29 cellular contexts compared by ENCODE assay signal in the genomic region with DNA sequence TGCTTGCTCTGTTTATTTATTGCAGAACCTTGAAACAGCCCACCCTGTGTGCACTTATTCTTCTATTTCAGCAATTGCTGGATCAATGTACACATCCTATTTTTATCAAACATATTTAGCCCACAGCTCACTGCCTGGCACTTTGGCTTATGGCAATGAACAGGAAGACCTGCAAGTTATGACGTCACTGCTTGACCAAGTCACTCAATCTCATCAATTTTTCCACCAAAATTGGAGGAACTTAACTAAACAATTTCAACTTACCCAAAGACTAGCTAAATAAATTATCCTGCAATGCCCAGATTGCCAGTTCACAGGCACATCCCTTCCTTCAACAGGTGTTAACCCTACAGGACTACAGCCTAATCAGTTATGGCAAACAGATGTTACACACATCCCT.
"Had no signal": no experiment of that assay in that cellular context is flagged by ENCODE, and none has a peak within 500 bp of the region (broad histone marks: within the 10 kb centered on the region; RNA-seq: fewer than 3 reads in every experiment).

No MANE protein-coding gene starts in this region.

- H3K27ac ChIP-seq: stomach, suprapubic skin, testis, thoracic aorta, thyroid gland, tibial artery, tibial nerve, transverse colon, upper lobe of left lung, upper lobe of right lung, uterus, vagina had no signal

- H3K36me3 ChIP-seq: stomach, suprapubic skin, thoracic aorta, thyroid gland, tibial artery, tibial nerve, transverse colon, upper lobe of left lung, upper lobe of right lung, uterus, vagina had no signal

- H3K9me3 ChIP-seq: suprapubic skin, testis, thoracic aorta, thyroid gland, tibial artery, tibial nerve, transverse colon, upper lobe of right lung, uterus, vagina had no signal

- H3K4me1 Mint-ChIP-seq: stimulated activated effector memory CD8-positive, alpha-beta T cell treated with anti-CD3 and anti-CD28 coated beads, Interleukin-12 subunit alpha, Interleukin-12 subunit beta, amount 100 ng/mL, for 72 hours; stimulated activated memory B cell treated with anti-CD40 and anti-IgM and Interleukin-4, amounts not matched to agents 10 μg/mL and 1 μg/mL and 100 μg/mL, for 72 hours; stimulated activated naive B cell treated with anti-CD40 and anti-IgM and Interleukin-4, amounts not matched to agents 10 μg/mL and 1 μg/mL and 100 μg/mL, for 72 hours; stimulated activated naive CD8-positive, alpha-beta T cell treated with anti-CD3 and anti-CD28 coated beads, Interleukin-15, amount 100 ng/mL, for 72 hours had no signal

- H3K27me3 ChIP-seq: stomach, suprapubic skin, testis, thyroid gland, tibial artery, tibial nerve, transverse colon, upper lobe of left lung, upper lobe of right lung, uterus, vagina had no signal

- FAIRE-seq: urothelium cell line had no signal

- H3K36me3 Mint-ChIP-seq: stimulated activated effector memory CD8-positive, alpha-beta T cell treated with anti-CD3 and anti-CD28 coated beads, Interleukin-12 subunit alpha, Interleukin-12 subunit beta, amount 100 ng/mL, for 72 hours; stimulated activated memory B cell treated with anti-CD40 and anti-IgM and Interleukin-4, amounts not matched to agents 10 μg/mL and 1 μg/mL and 100 μg/mL, for 72 hours; stimulated activated naive B cell treated with anti-CD40 and anti-IgM and Interleukin-4, amounts not matched to agents 10 μg/mL and 1 μg/mL and 100 μg/mL, for 72 hours; type B pancreatic cell had no signal

- H3K27ac Mint-ChIP-seq: stimulated activated effector memory CD8-positive, alpha-beta T cell treated with anti-CD3 and anti-CD28 coated beads, Interleukin-12 subunit alpha, Interleukin-12 subunit beta, amount 100 ng/mL, for 72 hours; stimulated activated memory B cell treated with anti-CD40 and anti-IgM and Interleukin-4, amounts not matched to agents 10 μg/mL and 1 μg/mL and 100 μg/mL, for 72 hours; stimulated activated naive B cell treated with anti-CD40 and anti-IgM and Interleukin-4, amounts not matched to agents 10 μg/mL and 1 μg/mL and 100 μg/mL, for 72 hours; stimulated activated naive CD8-positive, alpha-beta T cell treated with anti-CD3 and anti-CD28 coated beads, Interleukin-15, amount 100 ng/mL, for 72 hours; stimulated activated naive CD8-positive, alpha-beta T cell treated with anti-CD3 and anti-CD28 coated beads, Interleukin-15, Interleukin-2, amounts not matched to agents 100 ng/mL and 50 ng/mL, for 24 hours; type B pancreatic cell had no signal

- H3K27me3 Mint-ChIP-seq: stimulated activated memory B cell treated with anti-CD40 and anti-IgM and Interleukin-4, amounts not matched to agents 10 μg/mL and 1 μg/mL and 100 μg/mL, for 72 hours; stimulated activated naive B cell treated with anti-CD40 and anti-IgM and Interleukin-4, amounts not matched to agents 10 μg/mL and 1 μg/mL and 100 μg/mL, for 72 hours; stimulated activated naive CD8-positive, alpha-beta T cell treated with anti-CD3 and anti-CD28 coated beads, Interleukin-15, amount 100 ng/mL, for 72 hours; stimulated activated naive CD8-positive, alpha-beta T cell treated with anti-CD3 and anti-CD28 coated beads, Interleukin-15, Interleukin-2, amounts not matched to agents 100 ng/mL and 50 ng/mL, for 24 hours; type B pancreatic cell had no signal

- H3K4me1 ChIP-seq: stomach, suprapubic skin, testis, thyroid gland, tibial artery, tibial nerve, transverse colon, upper lobe of left lung, upper lobe of right lung, uterus, vagina had no signal

- H3K4me3 ChIP-seq: stomach, suprapubic skin, testis, thoracic aorta, thyroid gland, tibial artery, tibial nerve, transverse colon, upper lobe of left lung, upper lobe of right lung, uterus, vagina had no signal

- ATAC-seq: stimulated activated effector memory CD8-positive, alpha-beta T cell treated with anti-CD3 and anti-CD28 coated beads, Interleukin-12 subunit alpha, Interleukin-12 subunit beta, amount 100 ng/mL, for 72 hours; stimulated activated memory B cell treated with anti-CD40 and anti-IgM and Interleukin-4, amounts not matched to agents 10 μg/mL and 1 μg/mL and 100 μg/mL, for 72 hours; stimulated activated naive B cell treated with anti-CD40 and anti-IgM and Interleukin-4, amounts not matched to agents 10 μg/mL and 1 μg/mL and 100 μg/mL, for 72 hours; stimulated activated naive CD8-positive, alpha-beta T cell treated with anti-CD3 and anti-CD28 coated beads, Interleukin-15, amount 100 ng/mL, for 72 hours; stimulated activated naive CD8-positive, alpha-beta T cell treated with anti-CD3 and anti-CD28 coated beads, Interleukin-15, Interleukin-2, amounts not matched to agents 100 U/mL and 50 U/mL, for 24 hours; upper lobe of right lung had no signal

- DNase-seq: stimulated activated CD4-positive, alpha-beta T cell treated with anti-CD3 and anti-CD28 coated beads, Interleukin-2, amount 100 ng/mL, for 48 hours; stimulated activated CD4-positive, alpha-beta T cell treated with anti-CD3 and anti-CD28 coated beads, Interleukin-4, amount 100 ng/mL, for 1 hour; stimulated activated CD4-positive, alpha-beta T cell treated with anti-CD3 and anti-CD28 coated beads, Interleukin-4, amount 100 ng/mL, for 24 hours; stimulated activated CD4-positive, alpha-beta T cell treated with anti-CD3 and anti-CD28 coated beads, Interleukin-4, amount 100 ng/mL, for 4 hours; stimulated activated CD8-positive, alpha-beta memory T cell treated with anti-CD3 and anti-CD28 coated beads, Interleukin-4, amount 100 ng/mL, for 48 hours; stimulated activated naive B cell treated with anti-CD40 and anti-IgM and Interleukin-4, amounts not matched to agents 10 μg/mL and 1 μg/mL and 100 μg/mL, for 72 hours; stimulated activated naive CD4-positive, alpha-beta T cell; stimulated activated naive CD4-positive, alpha-beta T cell treated with Interleukin-2 at 50 U/mL for 16 hours; stimulated activated naive CD8-positive, alpha-beta T cell treated with anti-CD3 and anti-CD28 coated beads, Interleukin-15, amount 100 ng/mL, for 72 hours; stimulated activated naive CD8-positive, alpha-beta T cell treated with anti-CD3 and anti-CD28 coated beads, Interleukin-15, Interleukin-2, amounts not matched to agents 100 U/mL and 50 U/mL, for 24 hours; stomach; substantia nigra; testis; thyroid gland; tibial artery; transverse colon; trophoblast cell; upper lobe of left lung; upper lobe of right lung; uterus had no signal

- H3K4me3 Mint-ChIP-seq: stimulated activated effector memory CD8-positive, alpha-beta T cell treated with anti-CD3 and anti-CD28 coated beads, Interleukin-12 subunit alpha, Interleukin-12 subunit beta, amount 100 ng/mL, for 72 hours; stimulated activated memory B cell treated with anti-CD40 and anti-IgM and Interleukin-4, amounts not matched to agents 10 μg/mL and 1 μg/mL and 100 μg/mL, for 72 hours; stimulated activated naive B cell treated with anti-CD40 and anti-IgM and Interleukin-4, amounts not matched to agents 10 μg/mL and 1 μg/mL and 100 μg/mL, for 72 hours; stimulated activated naive CD8-positive, alpha-beta T cell treated with anti-CD3 and anti-CD28 coated beads, Interleukin-15, amount 100 ng/mL, for 72 hours; stimulated activated naive CD8-positive, alpha-beta T cell treated with anti-CD3 and anti-CD28 coated beads, Interleukin-15, Interleukin-2, amounts not matched to agents 100 ng/mL and 50 ng/mL, for 24 hours; type B pancreatic cell had no signal
